In the genomic region with DNA sequence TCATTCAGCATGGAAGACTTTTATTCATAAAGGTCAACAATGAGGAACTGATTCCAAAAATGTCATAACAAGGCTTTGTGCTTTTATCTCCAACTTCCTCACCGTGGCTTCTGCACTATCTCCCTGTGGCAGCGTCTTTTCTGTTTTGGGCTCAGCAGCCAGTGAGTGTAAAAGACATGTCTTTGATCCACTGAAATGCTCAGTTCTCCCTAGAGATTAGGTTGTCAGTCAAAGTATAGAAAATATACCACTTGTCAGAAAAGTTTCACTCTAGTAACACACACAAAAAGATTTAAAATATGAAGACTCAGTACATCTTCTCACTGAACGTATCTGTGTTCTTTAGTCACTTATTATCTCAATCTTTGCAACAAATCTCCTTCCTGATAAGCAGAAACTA, we compare ENCODE assay signal across 20 cellular contexts.
"Had no signal": no experiment of that assay in that cellular context is flagged by ENCODE, and none has a peak within 500 bp of the region (broad histone marks: within the 10 kb centered on the region; RNA-seq: fewer than 3 reads in every experiment).

No MANE protein-coding gene starts in this region.

- H3K27me3 ChIP-seq: left lung, tibial artery had no signal

- H3K4me1 ChIP-seq: left lung, psoas muscle, tibial artery had no signal

- H3K36me3 ChIP-seq: left lung, tibial artery had no signal

- H3K9me3 ChIP-seq: left lung, psoas muscle, tibial artery had no signal

- DNase-seq: activated CD4-positive, alpha-beta memory T cell treated with anti-CD3 and anti-CD28 coated beads, Interleukin-2, amount 10 ng/mL, durations not matched to agents 7 days and 5 days; activated CD4-positive, alpha-beta T cell treated with anti-CD3 and anti-CD28 coated beads for 48 hours; activated CD4-positive, CD25-positive, alpha-beta regulatory T cell; activated naive CD4-positive, alpha-beta T cell treated with anti-CD3 and anti-CD28 coated beads for 36 hours; activated T-cell treated with anti-CD3 and anti-CD28 coated beads, Interleukin-2, amount 50 U/mL, for 1 hour; anterior cingulate cortex; central memory CD4-positive, alpha-beta T cell; endodermal cell; foreskin melanocyte; head of caudate nucleus; kidney; left lung; midbrain; psoas muscle; right cardiac atrium; stimulated activated CD4-positive, alpha-beta T cell treated with anti-CD3 and anti-CD28 coated beads, Interleukin-2, amount 100 ng/mL, for 24 hours; stimulated activated naive CD8-positive, alpha-beta T cell treated with anti-CD3 and anti-CD28 coated beads, Interleukin-15, Interleukin-2, amounts not matched to agents 100 U/mL and 50 U/mL, for 24 hours; substantia nigra; T-helper 2 cell; tibial artery had no signal

- H3K27ac ChIP-seq: left lung, psoas muscle, tibial artery had no signal

- H3K4me3 ChIP-seq: left lung, psoas muscle, tibial artery had no signal
